11 cellular contexts compared by ENCODE assay signal in genomic region chr5:157558089-157558595, GRCh38.
DNase-seq lines count a peak whose midpoint lies in the region; ATAC-seq and TF ChIP-seq lines count a peak whose summit lies in the region.
"Had no signal": no experiment of that assay in that cellular context is flagged by ENCODE, and none has a peak within 500 bp of the region (broad histone marks: within the 10 kb centered on the region; RNA-seq: fewer than 3 reads in every experiment).

No MANE protein-coding gene starts in this region.

- H3K27me3 Mint-ChIP-seq in nephron progenitor cell (ENCODE audit: low read depth, poor library complexity): peaks cover 3% of the 10 kb centered on the region

- H3K36me3 Mint-ChIP-seq in nephron progenitor cell (ENCODE audit: low read depth): peaks cover 12% of the 10 kb centered on the region

- TF ChIP-seq CTCF in epithelial cell of esophagus (IDR thresholded peaks at IDR 0.05; ENCODE audit: insufficient read depth, low read depth, low read length, missing control alignments) (no peak), nephron progenitor cell (IDR thresholded peaks at IDR 0.05) (no peak)

- H3K4me3 ChIP-seq in epithelial cell of esophagus (ENCODE audit: low read length): no peak overlapping the region
- H3K4me3 ChIP-seq: dorsolateral prefrontal cortex, thyroid gland had no signal

- no peak overlapping the region for H3K4me3 Mint-ChIP-seq in nephron progenitor cell

- H3K9me3 Mint-ChIP-seq in nephron progenitor cell: no peaks in the 10 kb centered on the region

- peaks cover 37% of the 10 kb centered on the region for H3K4me1 Mint-ChIP-seq in nephron progenitor cell

- H3K27ac Mint-ChIP-seq in nephron progenitor cell: no peak overlapping the region

- ATAC-seq in GM21515 (IDR thresholded peaks at IDR 0.05; ENCODE audit: unreplicated experiment) (no peak), HG03175 (IDR thresholded peaks at IDR 0.05; ENCODE audit: unreplicated experiment) (no peak)

- DNase-seq in DMS53 treated with DMSO at 0.1 percent for 48 hours (lab: John Stamatoyannopoulos, UW; ENCODE audit: unreplicated experiment) (peak; percentile 38), NCI-H82 treated with DMSO at 0.1 percent for 48 hours (lab: John Stamatoyannopoulos, UW; ENCODE audit: unreplicated experiment) (peak; percentile 47), epithelial cell of esophagus (ENCODE audit: low read depth) (peak; percentile 91), non-pigmented ciliary epithelial cell (ENCODE audit: low read depth) (peak; percentile 89), nephron progenitor cell (no peak)
- no peak for DNase-seq in stimulated activated naive CD4-positive, alpha-beta T cell treated with Interleukin-2 at 50 U/mL for 16 hours (lab: John Stamatoyannopoulos, UW)
- DNase-seq: dorsolateral prefrontal cortex, SHP77 had no signal

Comparison
In these comparisons a context has a peak if more than half of its experiments do, and no peak if none do; other contexts are left out.
1. DNase-seq: peak in DMS53 treated with DMSO at 0.1 percent for 48 hours (single experiment), NCI-H82 treated with DMSO at 0.1 percent for 48 hours (single experiment), epithelial cell of esophagus (single experiment) and non-pigmented ciliary epithelial cell (single experiment); none in nephron progenitor cell (single experiment) and stimulated activated naive CD4-positive, alpha-beta T cell treated with Interleukin-2 at 50 U/mL for 16 hours (single experiment).